25 cellular contexts compared by ENCODE assay signal in the genomic region with DNA sequence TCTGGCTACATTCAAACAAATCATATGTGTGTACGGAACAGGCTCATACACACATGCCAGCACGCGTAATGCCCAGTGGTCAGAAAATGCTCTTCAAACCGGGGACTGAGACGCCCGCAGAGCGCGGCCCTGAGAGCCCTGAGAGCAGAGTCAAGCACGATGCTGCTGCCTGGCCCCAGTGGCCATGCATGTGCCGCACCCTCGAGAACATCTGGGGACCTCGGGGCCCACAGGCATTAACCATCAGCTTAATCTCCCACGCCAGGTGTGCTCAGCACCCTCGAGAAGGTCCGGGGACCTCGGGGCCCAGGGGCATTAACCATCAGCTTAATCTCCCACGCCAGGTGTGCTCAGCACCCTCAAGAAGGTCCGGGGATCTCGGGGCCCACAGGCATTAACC.
"Had no signal": no experiment of that assay in that cellular context is flagged by ENCODE, and none has a peak within 500 bp of the region (broad histone marks: within the 10 kb centered on the region; RNA-seq: fewer than 3 reads in every experiment).

No MANE protein-coding gene starts in this region.

- H3K27me3 Mint-ChIP-seq: activated B cell treated with CpG ODN at 0.5 μM for 24 hours; activated CD4-positive, alpha-beta memory T cell treated with anti-CD3 and anti-CD28 coated beads for 36 hours; activated CD4-positive, alpha-beta T cell treated with anti-CD3 and anti-CD28 coated beads, Interleukin-2, amount 10 ng/mL, durations not matched to agents 7 days and 5 days; activated naive CD4-positive, alpha-beta T cell treated with anti-CD3 and anti-CD28 coated beads, Interleukin-2, amount 10 ng/mL, durations not matched to agents 7 days and 5 days had no signal

- DNase-seq: activated B cell treated with CpG ODN at 0.5 μM for 24 hours; activated CD4-positive, alpha-beta memory T cell treated with anti-CD3 and anti-CD28 coated beads for 36 hours; activated CD4-positive, alpha-beta T cell treated with anti-CD3 and anti-CD28 coated beads, Interleukin-2, amount 10 ng/mL, durations not matched to agents 7 days and 5 days; activated CD8-positive, alpha-beta memory T cell treated with anti-CD3 and anti-CD28 coated beads for 24 hours; activated gamma-delta T cell treated with Interleukin-2 at 50 U/mL for 16 hours; activated naive CD4-positive, alpha-beta T cell treated with anti-CD3 and anti-CD28 coated beads, Interleukin-2, amount 10 ng/mL, durations not matched to agents 7 days and 5 days; activated naive CD8-positive, alpha-beta T cell treated with anti-CD3 and anti-CD28 coated beads for 36 hours; activated T-cell treated with anti-CD3 and anti-CD28 coated beads, Interleukin-2, amount 50 U/mL, for 4 hours; anterior cingulate cortex; central memory CD4-positive, alpha-beta T cell; Kasumi-1; KBM-7; NCI-H146; NCI-H187 treated with DMSO at 0.1 percent for 48 hours; NCI-H2081 treated with DMSO at 0.1 percent for 48 hours; NCI-H446; NCI-H524; Right ventricle myocardium superior; T-helper 9 cell had no signal

- H3K9me3 Mint-ChIP-seq: activated B cell treated with CpG ODN at 0.5 μM for 24 hours; activated CD4-positive, alpha-beta memory T cell treated with anti-CD3 and anti-CD28 coated beads for 36 hours; activated CD4-positive, alpha-beta T cell treated with anti-CD3 and anti-CD28 coated beads, Interleukin-2, amount 10 ng/mL, durations not matched to agents 7 days and 5 days; activated naive CD8-positive, alpha-beta T cell treated with anti-CD3 and anti-CD28 coated beads for 36 hours; activated T-cell treated with anti-CD3 and anti-CD28 coated beads, Interleukin-2, amount 50 U/mL, for 4 hours; T-helper 1 cell treated with Interleukin-12 subunit alpha and Interleukin-12 subunit beta and Interleukin-4 antibody, amounts not matched to agents 30 μg/mL and 1 μg/mL, for 36 hours had no signal

- H3K27me3 ChIP-seq: breast epithelium, Peyer's patch, SJSA1 had no signal

- H3K36me3 ChIP-seq: breast epithelium, Peyer's patch, SJSA1 had no signal

- H3K36me3 Mint-ChIP-seq: activated CD4-positive, alpha-beta memory T cell treated with anti-CD3 and anti-CD28 coated beads for 36 hours; activated naive CD4-positive, alpha-beta T cell treated with anti-CD3 and anti-CD28 coated beads, Interleukin-2, amount 10 ng/mL, durations not matched to agents 7 days and 5 days; activated naive CD8-positive, alpha-beta T cell treated with anti-CD3 and anti-CD28 coated beads for 36 hours had no signal

- H3K4me3 ChIP-seq: breast epithelium, Peyer's patch, SJSA1 had no signal

- H3K4me1 Mint-ChIP-seq: activated CD4-positive, alpha-beta T cell treated with anti-CD3 and anti-CD28 coated beads, Interleukin-2, amount 10 ng/mL, durations not matched to agents 7 days and 5 days; activated naive CD4-positive, alpha-beta T cell treated with anti-CD3 and anti-CD28 coated beads, Interleukin-2, amount 10 ng/mL, durations not matched to agents 7 days and 5 days; activated naive CD8-positive, alpha-beta T cell treated with anti-CD3 and anti-CD28 coated beads for 36 hours had no signal

- H3K9me3 ChIP-seq: breast epithelium, Peyer's patch, SJSA1 had no signal

- H3K27ac Mint-ChIP-seq: activated B cell treated with CpG ODN at 0.5 μM for 24 hours; activated CD4-positive, alpha-beta memory T cell treated with anti-CD3 and anti-CD28 coated beads for 36 hours; activated CD4-positive, alpha-beta T cell treated with anti-CD3 and anti-CD28 coated beads, Interleukin-2, amount 10 ng/mL, durations not matched to agents 7 days and 5 days; activated naive CD4-positive, alpha-beta T cell treated with anti-CD3 and anti-CD28 coated beads, Interleukin-2, amount 10 ng/mL, durations not matched to agents 7 days and 5 days; activated naive CD8-positive, alpha-beta T cell treated with anti-CD3 and anti-CD28 coated beads for 36 hours; T-helper 1 cell treated with Interleukin-12 subunit alpha and Interleukin-12 subunit beta and Interleukin-4 antibody, amounts not matched to agents 30 μg/mL and 1 μg/mL, for 36 hours had no signal

- ATAC-seq: activated T-cell treated with anti-CD3 and anti-CD28 coated beads, Interleukin-2, amount 50 U/mL, for 4 hours; SK-N-SH treated with all-trans-retinoic acid at 6 μM for 48 hours had no signal

- H3K27ac ChIP-seq: breast epithelium, Peyer's patch, RWPE1, SJSA1 had no signal

- H3K4me3 Mint-ChIP-seq: activated B cell treated with CpG ODN at 0.5 μM for 24 hours; activated CD4-positive, alpha-beta memory T cell treated with anti-CD3 and anti-CD28 coated beads for 36 hours; activated CD4-positive, alpha-beta T cell treated with anti-CD3 and anti-CD28 coated beads, Interleukin-2, amount 10 ng/mL, durations not matched to agents 7 days and 5 days; activated naive CD4-positive, alpha-beta T cell treated with anti-CD3 and anti-CD28 coated beads, Interleukin-2, amount 10 ng/mL, durations not matched to agents 7 days and 5 days; activated naive CD8-positive, alpha-beta T cell treated with anti-CD3 and anti-CD28 coated beads for 36 hours; activated T-cell treated with anti-CD3 and anti-CD28 coated beads, Interleukin-2, amount 50 U/mL, for 4 hours; T-helper 1 cell treated with Interleukin-12 subunit alpha and Interleukin-12 subunit beta and Interleukin-4 antibody, amounts not matched to agents 30 μg/mL and 1 μg/mL, for 36 hours had no signal

- H3K4me1 ChIP-seq: breast epithelium, Peyer's patch, SJSA1 had no signal
